21 cellular contexts compared by ENCODE assay signal in genomic region chr10:60336901-60337630, GRCh38. TPM values are rescaled to one million over a fixed set of nuclear protein-coding genes. Genes with fewer than 3 reads are reported as not detected.
DNase-seq lines count a peak whose midpoint lies in the region; ATAC-seq and TF ChIP-seq lines count a peak whose summit lies in the region.
"Had no signal": no experiment of that assay in that cellular context is flagged by ENCODE, and none has a peak within 500 bp of the region (broad histone marks: within the 10 kb centered on the region; RNA-seq: fewer than 3 reads in every experiment).

No MANE protein-coding gene starts in this region.

- H3K4me3 Mint-ChIP-seq in activated T-helper 17 cell treated with anti-CD3 and anti-CD28 coated beads, Interleukin-2, amount 50 U/mL, for 72 hours, result no peak overlapping the region
- no peak overlapping the region for H3K4me3 Mint-ChIP-seq in stimulated activated memory B cell treated with anti-CD40 and anti-IgM and Interleukin-4, amounts not matched to agents 10 μg/mL and 1 μg/mL and 100 μg/mL, for 72 hours
- no peak overlapping the region for H3K4me3 Mint-ChIP-seq in natural killer cell
- H3K4me3 Mint-ChIP-seq: CD8-positive, alpha-beta T cell had no signal

- H3K9me3 Mint-ChIP-seq in activated T-helper 17 cell treated with anti-CD3 and anti-CD28 coated beads, Interleukin-2, amount 50 U/mL, for 72 hours, result no peaks in the 10 kb centered on the region
- H3K9me3 Mint-ChIP-seq in stimulated activated memory B cell treated with anti-CD40 and anti-IgM and Interleukin-4, amounts not matched to agents 10 μg/mL and 1 μg/mL and 100 μg/mL, for 72 hours, result no peaks in the 10 kb centered on the region
- H3K9me3 Mint-ChIP-seq in natural killer cell, result no peaks in the 10 kb centered on the region
- H3K9me3 Mint-ChIP-seq: CD8-positive, alpha-beta T cell had no signal

- no peaks in the 10 kb centered on the region for H3K27me3 ChIP-seq in dorsolateral prefrontal cortex
- H3K27me3 ChIP-seq: BLaER1 treated with 17β-estradiol and CSF1 and Interleukin-3, amounts not matched to agents 10 nM and 100 nM; MG63; SJSA1 had no signal

- peaks cover 10% of the 10 kb centered on the region for H3K4me1 Mint-ChIP-seq in activated T-helper 17 cell treated with anti-CD3 and anti-CD28 coated beads, Interleukin-2, amount 50 U/mL, for 72 hours
- peaks cover 18% of the 10 kb centered on the region for H3K4me1 Mint-ChIP-seq in stimulated activated memory B cell treated with anti-CD40 and anti-IgM and Interleukin-4, amounts not matched to agents 10 μg/mL and 1 μg/mL and 100 μg/mL, for 72 hours
- H3K4me1 Mint-ChIP-seq in natural killer cell, result no peaks in the 10 kb centered on the region

- peak overlapping the region; percentile 0 for H3K27ac Mint-ChIP-seq in activated T-helper 17 cell treated with anti-CD3 and anti-CD28 coated beads, Interleukin-2, amount 50 U/mL, for 72 hours
- H3K27ac Mint-ChIP-seq in stimulated activated memory B cell treated with anti-CD40 and anti-IgM and Interleukin-4, amounts not matched to agents 10 μg/mL and 1 μg/mL and 100 μg/mL, for 72 hours, result peak overlapping the region; percentile 2
- no peak overlapping the region for H3K27ac Mint-ChIP-seq in natural killer cell
- H3K27ac Mint-ChIP-seq: CD8-positive, alpha-beta T cell had no signal

- DNase-seq in G401 (ENCODE audit: low spot score) (peak; percentile 83), dorsolateral prefrontal cortex (no peak), natural killer cell (no peak)
- DNase-seq in NK-92 treated with Interleukin-12 subunit alpha and Interleukin-12 subunit beta, amount 100 ng/mL, for 24 hours (lab: John Stamatoyannopoulos, UW), result no peak
- DNase-seq: ACHN; CD8-positive, alpha-beta T cell; DND-41; H7; MG63; NCI-H1417; NCI-H1694 treated with DMSO at 0.1 percent for 48 hours; NCI-H2081 treated with DMSO at 0.1 percent for 48 hours; NCI-H2171 treated with DMSO at 0.1 percent for 48 hours; NCI-H526 had no signal

- ATAC-seq in activated T-helper 17 cell treated with anti-CD3 and anti-CD28 coated beads, Interleukin-2, amount 50 U/mL, for 72 hours (replicated peaks), result no peak
- no peak for ATAC-seq in stimulated activated memory B cell treated with anti-CD40 and anti-IgM and Interleukin-4, amounts not matched to agents 10 μg/mL and 1 μg/mL and 100 μg/mL, for 72 hours
- ATAC-seq in natural killer cell (no peak), HG03196 (IDR thresholded peaks at IDR 0.05; ENCODE audit: unreplicated experiment) (no peak), HG02970 (IDR thresholded peaks at IDR 0.05; ENCODE audit: low FRiP score, unreplicated experiment) (no peak)
- ATAC-seq: CD8-positive, alpha-beta T cell; Right ventricle myocardium inferior had no signal

- H3K36me3 Mint-ChIP-seq in activated T-helper 17 cell treated with anti-CD3 and anti-CD28 coated beads, Interleukin-2, amount 50 U/mL, for 72 hours (ENCODE audit: low read depth), result peaks cover 5% of the 10 kb centered on the region
- no peaks in the 10 kb centered on the region for H3K36me3 Mint-ChIP-seq in stimulated activated memory B cell treated with anti-CD40 and anti-IgM and Interleukin-4, amounts not matched to agents 10 μg/mL and 1 μg/mL and 100 μg/mL, for 72 hours
- no peaks in the 10 kb centered on the region for H3K36me3 Mint-ChIP-seq in natural killer cell
- H3K36me3 Mint-ChIP-seq: CD8-positive, alpha-beta T cell had no signal

- H3K4me3 ChIP-seq in dorsolateral prefrontal cortex, result no peak overlapping the region
- H3K4me3 ChIP-seq: BLaER1 treated with 17β-estradiol and CSF1 and Interleukin-3, amounts not matched to agents 10 nM and 100 nM; MG63; SJSA1 had no signal

- H3K27me3 Mint-ChIP-seq in activated T-helper 17 cell treated with anti-CD3 and anti-CD28 coated beads, Interleukin-2, amount 50 U/mL, for 72 hours, result no peaks in the 10 kb centered on the region
- H3K27me3 Mint-ChIP-seq in stimulated activated memory B cell treated with anti-CD40 and anti-IgM and Interleukin-4, amounts not matched to agents 10 μg/mL and 1 μg/mL and 100 μg/mL, for 72 hours, result no peaks in the 10 kb centered on the region
- H3K27me3 Mint-ChIP-seq in natural killer cell (ENCODE audit: low read depth in 2 of 2), result no peaks in the 10 kb centered on the region

- H3K27ac ChIP-seq in dorsolateral prefrontal cortex, result peak overlapping the region in 48 of 59 donors; percentile 4 to 98 (median 58)
- H3K27ac ChIP-seq: BLaER1 treated with 17β-estradiol and CSF1 and Interleukin-3, amounts not matched to agents 10 nM and 100 nM; SJSA1 had no signal

- intact Hi-C loops in dorsolateral prefrontal cortex (cut with DNase I) (loop anchor here (5.0 to 10.0 kb wide), 2 partner anchors 95 to 98 kb away; no protein-coding TSS in a partner anchor), natural killer cell (cut with micrococcal nuclease) (no loop called here)

- in situ Hi-C loops in G401 (cut with HindIII; ENCODE audit: low sequenced_read_pairs), result no loop called here

- TF ChIP-seq CTCF in dorsolateral prefrontal cortex (IDR thresholded peaks at IDR 0.05 in 54 of 56, conservative IDR thresholded peaks at IDR 0.05 in 2 of 56; ENCODE audit: low read depth in 1 of 56, partially characterized antibody in 56 of 56), result no peak
- no peak for TF ChIP-seq CTCF in natural killer cell (IDR thresholded peaks at IDR 0.05)

RNA-seq across cellular contexts. Expression of gene ANK3, which starts 52.6 kb away (rescaled TPM):
- total RNA-seq in G401 (2014; rRNA removed; shearing (Covaris generic)), result 1.4 and 9.6 TPM in 2 replicates
- 10 to 100 TPM; 56.2 to 78.2 TPM for total RNA-seq in activated T-helper 17 cell treated with anti-CD3 and anti-CD28 coated beads, Interleukin-2, amount 50 U/mL, for 72 hours
- 100 to 1,000 TPM; 181 to 667 (median 439) TPM for total RNA-seq in dorsolateral prefrontal cortex
- total RNA-seq in natural killer cell, result 10 to 100 TPM in 2 of 3 donors, 1 to 10 TPM in 1; 4.4 to 12.9 (median 11.4) TPM

Comparison
In these comparisons a context has a peak if more than half of its experiments do, and no peak if none do; other contexts are left out.
1. H3K27ac Mint-ChIP-seq: peak in activated T-helper 17 cell treated with anti-CD3 and anti-CD28 coated beads, Interleukin-2, amount 50 U/mL, for 72 hours (single experiment) and stimulated activated memory B cell treated with anti-CD40 and anti-IgM and Interleukin-4, amounts not matched to agents 10 μg/mL and 1 μg/mL and 100 μg/mL, for 72 hours (single experiment); none in natural killer cell (0 of 2).